ENCODE assay signal across 8 cellular contexts in genomic region chr20:4949833-4950178, GRCh38. TPM values are rescaled to one million over a fixed set of nuclear protein-coding genes. Genes with fewer than 3 reads are reported as not detected.
DNase-seq lines count a peak whose midpoint lies in the region; ATAC-seq and TF ChIP-seq lines count a peak whose summit lies in the region.

No MANE protein-coding gene starts in this region.

- no peak overlapping the region for H3K9ac ChIP-seq in H9 (ENCODE audit: extremely low read depth, insufficient read length, low read length)
- H3K9ac ChIP-seq in PC-3 (ENCODE audit: low read length) = no peak overlapping the region

- POLR2A ChIA-PET in PC-3 (lab: Charles Lee; ENCODE audit: unreplicated experiment) = interaction anchor here (0.7 kb wide), 1 partner anchor 13 kb away, joined by 3 read pairs; no protein-coding TSS in a partner anchor

- H3K23me2 ChIP-seq in H9 (ENCODE audit: insufficient read length, low read depth, low read length, poor library complexity, severe bottlenecking) = no peaks in the 10 kb centered on the region

- no peak overlapping the region for H2BK12ac ChIP-seq in H9 (ENCODE audit: insufficient read length, low read depth, low read length)

- TF ChIP-seq CTCF in H9 (conservative IDR thresholded peaks at IDR 0.05) = peak; percentile 63
- TF ChIP-seq CTCF in PC-3 (conservative IDR thresholded peaks at IDR 0.05; ENCODE audit: low read depth, low read length) = peak; percentile 86
- peak; percentile 69 to 83 (median 74) for TF ChIP-seq CTCF in uterus (IDR thresholded peaks at IDR 0.05)

- DNase-seq in NCI-H748 (lab: John Stamatoyannopoulos, UW; ENCODE audit: unreplicated experiment) (peak; percentile 53), NCI-H748 treated with DMSO at 0.1 percent for 48 hours (lab: John Stamatoyannopoulos, UW) (no peak), H9 (no peak), PC-3 (peak; percentile 60), left lobe of liver (ENCODE audit: low spot score) (peak; percentile 53), uterus (peak in 1 of 2 donors; percentile 50)
- peak; percentile 43 for DNase-seq in central memory CD4-positive, alpha-beta T cell

- no peak overlapping the region for H2AK5ac ChIP-seq in H9 (ENCODE audit: insufficient read length, low read length)

- H4K91ac ChIP-seq in H9 (ENCODE audit: insufficient read length, low read depth, low read length) = no peak overlapping the region

- H3K27ac Mint-ChIP-seq in H9 = no peak overlapping the region

- CTCF ChIA-PET in PC-3 (lab: Charles Lee) = interaction anchor here (0.7 kb wide), 1 partner anchor 224 kb away, joined by 6 read pairs; no protein-coding TSS in a partner anchor

- H3K9me3 ChIP-seq in H9 (ENCODE audit: control insufficient read depth, low read depth, low read length) (no peaks in the 10 kb centered on the region), PC-3 (ENCODE audit: low read length) (no peaks in the 10 kb centered on the region), uterus (no peaks in the 10 kb centered on the region)

- peaks cover 16 to 22% of the 10 kb centered on the region in 2 experiments for H3K4me1 Mint-ChIP-seq in H9

- H3K79me1 ChIP-seq in H9 (ENCODE audit: insufficient read depth, low read depth, low read length, poor library complexity, severe bottlenecking) = no peaks in the 10 kb centered on the region

- no peak for TF ChIP-seq POLR2A in uterus (IDR thresholded peaks at IDR 0.05)

- no peak overlapping the region for H3T11ph ChIP-seq in H9 (ENCODE audit: low read length)

- H3K9me3 Mint-ChIP-seq in H9 = no peaks in the 10 kb centered on the region

- no peak overlapping the region for H3K14ac ChIP-seq in H9 (ENCODE audit: insufficient read depth, low read length)

- H2AFZ ChIP-seq in H9 (ENCODE audit: low read length) (no peak overlapping the region), PC-3 (ENCODE audit: low read length) (no peak overlapping the region)

- H3K23ac ChIP-seq in H9 (ENCODE audit: insufficient read length, low read depth, low read length) = no peak overlapping the region

- H2BK5ac ChIP-seq in H9 (ENCODE audit: insufficient read length, low read length) = no peak overlapping the region

- WGBS in H9 (ENCODE audit: extremely low coverage, insufficient read length, low lambda C conversion rate) = no CpG with 5 or more reads among the region's 6 CpGs

- no peaks in the 10 kb centered on the region; the same call in 1 of the 2 replicates for H3K4me1 ChIP-seq in H9 (ENCODE audit: insufficient read depth, low read length)
- peaks cover 5% of the 10 kb centered on the region for H3K4me1 ChIP-seq in PC-3 (ENCODE audit: insufficient read depth, low read length)
- H3K4me1 ChIP-seq in uterus = no peaks in the 10 kb centered on the region

- no TSS peak for BruUV-seq in PC-3 (replicated peaks; lab: Mats Ljungman, UMichigan)

- H2BK20ac ChIP-seq in H9 (ENCODE audit: low read depth, low read length, poor library complexity, severe bottlenecking) = no peak overlapping the region

- intact Hi-C loops in PC-3 (cut with micrococcal nuclease) (loop anchor here (5.0 kb wide), 1 partner anchor 208 kb away; no protein-coding TSS in a partner anchor), uterus (cut with DNase I; ENCODE audit: low total_unique reads) (loop anchor here (10.0 kb wide), 1 partner anchor 345 kb away; no protein-coding TSS in a partner anchor)

- H3K4me3 ChIP-seq in PC-3 (ENCODE audit: low read length) (no peak overlapping the region), uterus (no peak overlapping the region)

- no peak overlapping the region for H3K4me2 ChIP-seq in H9 (ENCODE audit: insufficient read depth, insufficient read length, low read length)
- H3K4me2 ChIP-seq in PC-3 (ENCODE audit: low read length) = no peak overlapping the region

- H3K27ac ChIP-seq in H9 (ENCODE audit: insufficient read length, low read depth, low read length) (no peak overlapping the region), PC-3 (ENCODE audit: low read length) (no peak overlapping the region), uterus (peak overlapping the region; percentile 41 to 91)

- no peak overlapping the region for H3K56ac ChIP-seq in H9 (ENCODE audit: insufficient read length, low read depth, low read length)

- H3K27me3 Mint-ChIP-seq in H9 (ENCODE audit: low read depth) = no peaks in the 10 kb centered on the region; the same call in 1 of the 2 replicates

- H4K5ac ChIP-seq in H9 (ENCODE audit: insufficient read length, low read depth, low read length) = no peak overlapping the region

- H4K20me1 ChIP-seq in H9 (ENCODE audit: control insufficient read depth, insufficient read depth, insufficient read length) = no peaks in the 10 kb centered on the region
- H4K20me1 ChIP-seq in PC-3 (ENCODE audit: low read length) = no peaks in the 10 kb centered on the region

- H3K4ac ChIP-seq in H9 (ENCODE audit: low read depth, low read length) = no peak overlapping the region

- no peaks in the 10 kb centered on the region; a peak in 2 of 7 replicates for H3K36me3 Mint-ChIP-seq in H9 (ENCODE audit: insufficient read depth in 1 of 3, low read depth in 3 of 3)

- no peak overlapping the region for H2BK120ac ChIP-seq in H9 (ENCODE audit: low read depth, low read length, poor library complexity, severe bottlenecking)

- peaks cover 5% of the 10 kb centered on the region; the same call in 1 of the 2 replicates for H3K36me3 ChIP-seq in PC-3 (ENCODE audit: low read depth, low read length)
- H3K36me3 ChIP-seq in uterus = no peaks in the 10 kb centered on the region

- H3F3A ChIP-seq in PC-3 (ENCODE audit: low read length, unreplicated experiment) = no peaks in the 10 kb centered on the region

- H3K9me2 ChIP-seq in PC-3 (replicated peaks; ENCODE audit: low read length) = no peaks in the 10 kb centered on the region

- no peaks in the 10 kb centered on the region for H3K27me3 ChIP-seq in H9 (ENCODE audit: insufficient read depth, low read length)
- H3K27me3 ChIP-seq in PC-3 (ENCODE audit: low read length) = no peaks in the 10 kb centered on the region
- H3K27me3 ChIP-seq in uterus = no peaks in the 10 kb centered on the region

- no peak overlapping the region for H4K8ac ChIP-seq in H9 (replicated peaks; ENCODE audit: insufficient read length, low read depth, low read length)

- no peak overlapping the region for H2BK15ac ChIP-seq in H9 (ENCODE audit: low read depth, low read length)

- H3K4me3 Mint-ChIP-seq in H9 = no peak overlapping the region

- H3K79me2 ChIP-seq in H9 (ENCODE audit: insufficient read depth, low read length) (no peaks in the 10 kb centered on the region), PC-3 (ENCODE audit: low read length) (0 out of 2 replicates have a peak, but pooled peaks cover 3% of the 10 kb centered on the region)

- no peak overlapping the region for H3K18ac ChIP-seq in H9 (ENCODE audit: insufficient read length, low read depth, low read length)

- ATAC-seq in PC-3 (peak; percentile 61), left lobe of liver (peak; percentile 83), HG03097 (IDR thresholded peaks at IDR 0.05; ENCODE audit: low FRiP score, unreplicated experiment) (no peak)

RNA-seq across cellular contexts. Expression of gene SLC23A2, which starts 51.5 kb away (rescaled TPM):
- total RNA-seq in H9 (2021) (16.3 and 16.5 TPM in 2 replicates), PC-3 (2014; rRNA removed) (18.3 and 20.2 TPM in 2 replicates), left lobe of liver (27.4 TPM), uterus (10 to 100 TPM in 3 of 4 donors, 1 to 10 TPM in 1; 6.2 to 41.4 (median 26.6) TPM)

Comparison
In these comparisons a context has a peak if more than half of its experiments do, and no peak if none do; other contexts are left out.
1. DNase-seq: peak in NCI-H748 (single experiment), PC-3 (single experiment), central memory CD4-positive, alpha-beta T cell (single experiment) and left lobe of liver (single experiment); none in NCI-H748 treated with DMSO at 0.1 percent for 48 hours (single experiment) and H9 (single experiment).
2. H3K27ac ChIP-seq: peak in uterus (2 of 2); none in H9 (single experiment) and PC-3 (single experiment).
3. Peak in every context shown above with its lines, with median percentiles within 50 percentile points of each other: CTCF ChIP-seq.